In the genomic region with DNA sequence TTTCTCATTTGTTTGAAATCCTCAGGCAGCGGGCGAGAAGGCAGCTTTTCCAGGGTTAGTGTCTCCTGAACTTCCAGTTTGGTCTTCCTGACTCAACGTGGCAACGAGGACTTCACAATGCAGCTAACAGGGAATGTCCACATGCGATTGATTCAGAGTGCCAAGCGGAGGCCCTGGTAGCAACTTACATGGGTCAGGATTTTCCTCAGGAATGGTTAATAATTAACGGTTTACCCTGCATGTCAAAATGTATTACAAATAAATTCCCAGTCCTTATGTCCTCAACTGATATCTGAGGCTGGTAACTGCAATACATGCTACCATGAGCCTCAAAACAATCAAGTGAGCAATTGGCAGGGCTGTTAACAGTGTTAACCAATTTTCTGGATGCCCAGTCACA, we compare ENCODE assay signal across 17 cellular contexts.
A peak's percentile ranks its signal among the peaks of the same experiment; 100 is the strongest.
DNase-seq lines count a peak whose midpoint lies in the region; ATAC-seq, FAIRE-seq and TF ChIP-seq lines count a peak whose summit lies in the region.
"Had no signal": no experiment of that assay in that cellular context is flagged by ENCODE, and none has a peak within 500 bp of the region (broad histone marks: within the 10 kb centered on the region; RNA-seq: fewer than 3 reads in every experiment).

No MANE protein-coding gene starts in this region.

- H3K27me3 ChIP-seq in right lobe of liver, result no peaks in the 10 kb centered on the region
- H3K27me3 ChIP-seq: BE2C had no signal

- DNase-seq in HuH-7 (ENCODE audit: low spot score) (peak; percentile 12), right lobe of liver (peak in 1 of 3 donors; percentile 41), erythroblast (lab: John Stamatoyannopoulos, UW) (no peak), LoVo (ENCODE audit: low spot score) (no peak), NCI-H2107 (lab: John Stamatoyannopoulos, UW) (no peak)
- DNase-seq: ACHN; BE2C; CD4-positive, alpha-beta memory T cell; DMS153; GF-D8; KG1 had no signal

- H3K36me3 ChIP-seq in right lobe of liver, result no peaks in the 10 kb centered on the region
- H3K36me3 ChIP-seq: BE2C, HAP-1 had no signal

- ATAC-seq in right lobe of liver (peak; percentile 30 to 90 (median 68)), HG02840 (IDR thresholded peaks at IDR 0.05; ENCODE audit: low FRiP score, unreplicated experiment) (no peak)

- intact Hi-C loops in right lobe of liver (cut with DNase I), result no loop called here

- no peak overlapping the region for H3K4me3 ChIP-seq in right lobe of liver
- H3K4me3 ChIP-seq: HAP-1 had no signal

- no peaks in the 10 kb centered on the region for H3K4me1 ChIP-seq in right lobe of liver
- H3K4me1 ChIP-seq: BE2C, HAP-1 had no signal

- FAIRE-seq in islet of Langerhans (lab: Jason Lieb, UNC), result peak; percentile 30
- FAIRE-seq: H1, HTR-8/SVneo had no signal

- TF ChIP-seq POLR2A in right lobe of liver (IDR thresholded peaks at IDR 0.05), result no peak
- no peak for TF ChIP-seq POLR2A in erythroblast (IDR thresholded peaks at IDR 0.05; ENCODE audit: low read length)

- H3K27ac ChIP-seq in right lobe of liver, result no peak overlapping the region
- H3K27ac ChIP-seq: C4-2B had no signal

- TF ChIP-seq CTCF in right lobe of liver (IDR thresholded peaks at IDR 0.05), result no peak

- no CpG with 5 or more reads among the region's 7 CpGs for WGBS in right lobe of liver (ENCODE audit: insufficient coverage, low coverage, low lambda C conversion rate, missing lambda C conversion rate)

- H3K9me3 ChIP-seq in right lobe of liver, result no peaks in the 10 kb centered on the region
- H3K9me3 ChIP-seq: BE2C, HAP-1 had no signal
